Comparison of ENCODE assay signal across 9 cellular contexts in the genomic region with DNA sequence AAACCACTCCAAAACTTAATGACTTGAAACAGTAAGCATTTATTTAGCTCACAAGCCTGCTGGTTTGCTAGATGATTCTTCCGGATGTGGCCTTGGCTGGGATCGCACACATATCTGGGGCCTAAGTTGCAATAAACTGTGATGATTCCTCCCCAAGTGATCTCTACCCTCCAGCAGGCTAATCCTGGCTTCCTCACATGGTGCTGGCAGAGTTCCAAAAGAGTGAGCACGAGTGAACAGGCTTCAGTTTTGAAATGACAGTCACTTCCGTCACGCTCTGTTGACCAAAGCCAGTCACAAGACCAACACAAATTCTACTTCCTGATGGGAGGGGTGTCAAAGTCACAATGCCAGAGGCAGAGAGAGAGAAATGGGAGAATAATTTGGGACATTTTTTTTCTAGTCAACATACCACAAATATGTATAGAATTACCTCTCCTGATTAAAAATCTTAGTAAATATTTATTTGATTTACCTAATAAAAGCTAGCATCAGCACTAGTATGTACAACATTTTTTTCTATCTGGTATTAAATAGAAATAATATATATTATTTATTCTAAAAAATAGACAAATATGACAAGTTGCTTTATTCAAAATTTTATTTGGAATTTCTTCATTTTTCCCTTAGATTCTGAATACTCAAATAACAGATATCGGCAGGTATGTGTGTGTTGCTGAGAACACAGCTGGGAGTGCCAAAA.
DNase-seq lines count a peak whose midpoint lies in the region; ATAC-seq and TF ChIP-seq lines count a peak whose summit lies in the region.
"Had no signal": no experiment of that assay in that cellular context is flagged by ENCODE, and none has a peak within 500 bp of the region (broad histone marks: within the 10 kb centered on the region; RNA-seq: fewer than 3 reads in every experiment).

No MANE protein-coding gene starts in this region.

- no TSS peak for BruUV-seq in PC-9 (replicated peaks; lab: Mats Ljungman, UMichigan)

- CTCF ChIA-PET in activated CD4-positive, alpha-beta memory T cell treated with anti-CD3 and anti-CD28 coated beads for 36 hours (lab: Charles Lee): no interaction called here
- CTCF ChIA-PET in activated CD4-positive, alpha-beta memory T cell treated with anti-CD3 and anti-CD28 coated beads, Interleukin-2, amount 10 ng/mL, durations not matched to agents 7 days and 5 days (lab: Charles Lee): no interaction called here
- CTCF ChIA-PET in HEK293T (lab: Yijun Ruan, JAX) (no interaction called here), PC-9 (lab: Charles Lee) (no interaction called here)

- no peak overlapping the region for H3K4me3 ChIP-seq in PC-9

- H3K4me2 ChIP-seq in PC-9: no peak overlapping the region

- intact Hi-C loops in activated CD4-positive, alpha-beta memory T cell treated with anti-CD3 and anti-CD28 coated beads for 36 hours (cut with micrococcal nuclease): no loop called here
- intact Hi-C loops in PC-9 (cut with micrococcal nuclease; ENCODE audit: unreplicated experiment): no loop called here

- H3K27ac Mint-ChIP-seq in activated CD4-positive, alpha-beta memory T cell treated with anti-CD3 and anti-CD28 coated beads for 36 hours: no peak overlapping the region
- H3K27ac Mint-ChIP-seq in activated CD4-positive, alpha-beta memory T cell treated with anti-CD3 and anti-CD28 coated beads, Interleukin-2, amount 10 ng/mL, durations not matched to agents 7 days and 5 days: no peak overlapping the region
- peak overlapping the region; percentile 82 for H3K27ac Mint-ChIP-seq in memory B cell
- H3K27ac Mint-ChIP-seq: activated naive CD8-positive, alpha-beta T cell treated with anti-CD3 and anti-CD28 coated beads, Interleukin-2, amount 10 ng/mL, durations not matched to agents 7 days and 5 days had no signal

- POLR2A ChIA-PET in activated CD4-positive, alpha-beta memory T cell treated with anti-CD3 and anti-CD28 coated beads for 36 hours (lab: Charles Lee): no interaction called here
- POLR2A ChIA-PET in activated CD4-positive, alpha-beta memory T cell treated with anti-CD3 and anti-CD28 coated beads, Interleukin-2, amount 10 ng/mL, durations not matched to agents 7 days and 5 days (lab: Charles Lee): no interaction called here
- POLR2A ChIA-PET in HEK293T (lab: Yijun Ruan, JAX): no interaction called here
- POLR2A ChIA-PET in PC-9 (lab: Charles Lee; ENCODE audit: unreplicated experiment): no interaction called here

- TF ChIP-seq CTCF in PC-9 (conservative IDR thresholded peaks at IDR 0.05): no peak

- no peaks in the 10 kb centered on the region for H3K9me3 ChIP-seq in PC-9 (ENCODE audit: insufficient read depth, low read depth)

- no peaks in the 10 kb centered on the region for H3F3A ChIP-seq in PC-9 (ENCODE audit: insufficient read depth, low read depth)

- no peaks in the 10 kb centered on the region for H3K36me3 ChIP-seq in PC-9 (ENCODE audit: low read depth)

- no peaks in the 10 kb centered on the region for H3K9me3 Mint-ChIP-seq in activated CD4-positive, alpha-beta memory T cell treated with anti-CD3 and anti-CD28 coated beads for 36 hours
- H3K9me3 Mint-ChIP-seq in activated CD4-positive, alpha-beta memory T cell treated with anti-CD3 and anti-CD28 coated beads, Interleukin-2, amount 10 ng/mL, durations not matched to agents 7 days and 5 days: no peaks in the 10 kb centered on the region
- H3K9me3 Mint-ChIP-seq in memory B cell: no peaks in the 10 kb centered on the region
- H3K9me3 Mint-ChIP-seq: activated naive CD8-positive, alpha-beta T cell treated with anti-CD3 and anti-CD28 coated beads, Interleukin-2, amount 10 ng/mL, durations not matched to agents 7 days and 5 days had no signal

- no peaks in the 10 kb centered on the region for H3K27me3 Mint-ChIP-seq in activated CD4-positive, alpha-beta memory T cell treated with anti-CD3 and anti-CD28 coated beads for 36 hours
- H3K27me3 Mint-ChIP-seq in activated CD4-positive, alpha-beta memory T cell treated with anti-CD3 and anti-CD28 coated beads, Interleukin-2, amount 10 ng/mL, durations not matched to agents 7 days and 5 days: no peaks in the 10 kb centered on the region
- no peaks in the 10 kb centered on the region for H3K27me3 Mint-ChIP-seq in memory B cell
- H3K27me3 Mint-ChIP-seq: activated naive CD8-positive, alpha-beta T cell treated with anti-CD3 and anti-CD28 coated beads, Interleukin-2, amount 10 ng/mL, durations not matched to agents 7 days and 5 days had no signal

- H4K20me1 ChIP-seq in PC-9 (ENCODE audit: insufficient read depth): no peaks in the 10 kb centered on the region

- peaks cover 4% of the 10 kb centered on the region for H3K4me1 Mint-ChIP-seq in activated CD4-positive, alpha-beta memory T cell treated with anti-CD3 and anti-CD28 coated beads for 36 hours (ENCODE audit: low read depth)
- peaks cover 4% of the 10 kb centered on the region for H3K4me1 Mint-ChIP-seq in activated CD4-positive, alpha-beta memory T cell treated with anti-CD3 and anti-CD28 coated beads, Interleukin-2, amount 10 ng/mL, durations not matched to agents 7 days and 5 days
- H3K4me1 Mint-ChIP-seq in memory B cell: peaks cover 32% of the 10 kb centered on the region
- H3K4me1 Mint-ChIP-seq: activated naive CD8-positive, alpha-beta T cell treated with anti-CD3 and anti-CD28 coated beads, Interleukin-2, amount 10 ng/mL, durations not matched to agents 7 days and 5 days had no signal

- no peaks in the 10 kb centered on the region for H3K9me2 ChIP-seq in PC-9 (ENCODE audit: insufficient read depth)

- no peaks in the 10 kb centered on the region for H3K79me2 ChIP-seq in PC-9 (ENCODE audit: low read depth)

- peak; percentile 29 for DNase-seq in activated CD4-positive, alpha-beta memory T cell treated with anti-CD3 and anti-CD28 coated beads for 36 hours
- no peak for DNase-seq in activated CD4-positive, alpha-beta memory T cell treated with anti-CD3 and anti-CD28 coated beads, Interleukin-2, amount 10 ng/mL, durations not matched to agents 7 days and 5 days
- DNase-seq in HEK293T (ENCODE audit: extremely low spot score) (peak; percentile 76), LHCN-M2 (ENCODE audit: low read depth) (peak; percentile 67), PC-9 (peak; percentile 37 to 49), dermis blood vessel endothelial cell (peak; percentile 90), memory B cell (ENCODE audit: low spot score in 2 of 2) (peak; percentile 70 to 84), GOT3 (lab: John Stamatoyannopoulos, UW) (no peak)
- DNase-seq: activated naive CD8-positive, alpha-beta T cell treated with anti-CD3 and anti-CD28 coated beads, Interleukin-2, amount 10 ng/mL, durations not matched to agents 7 days and 5 days had no signal

- no peaks in the 10 kb centered on the region for H3K4me1 ChIP-seq in PC-9 (replicated peaks; ENCODE audit: insufficient read depth)

- no peaks in the 10 kb centered on the region for H3K36me3 Mint-ChIP-seq in activated CD4-positive, alpha-beta memory T cell treated with anti-CD3 and anti-CD28 coated beads for 36 hours
- H3K36me3 Mint-ChIP-seq in activated CD4-positive, alpha-beta memory T cell treated with anti-CD3 and anti-CD28 coated beads, Interleukin-2, amount 10 ng/mL, durations not matched to agents 7 days and 5 days (ENCODE audit: low read depth): no peaks in the 10 kb centered on the region
- no peaks in the 10 kb centered on the region for H3K36me3 Mint-ChIP-seq in memory B cell
- H3K36me3 Mint-ChIP-seq: activated naive CD8-positive, alpha-beta T cell treated with anti-CD3 and anti-CD28 coated beads, Interleukin-2, amount 10 ng/mL, durations not matched to agents 7 days and 5 days had no signal

- peak; percentile 94 for ATAC-seq in memory B cell (ENCODE audit: low read depth)

- H3K27ac ChIP-seq in PC-9: no peak overlapping the region

- no peaks in the 10 kb centered on the region for H3K27me3 ChIP-seq in PC-9 (ENCODE audit: insufficient read depth, low read depth)

- H2AFZ ChIP-seq in PC-9: no peak overlapping the region; the same call in 1 of the 2 replicates

- H3K4me3 Mint-ChIP-seq in activated CD4-positive, alpha-beta memory T cell treated with anti-CD3 and anti-CD28 coated beads for 36 hours: no peak overlapping the region
- no peak overlapping the region for H3K4me3 Mint-ChIP-seq in activated CD4-positive, alpha-beta memory T cell treated with anti-CD3 and anti-CD28 coated beads, Interleukin-2, amount 10 ng/mL, durations not matched to agents 7 days and 5 days
- H3K4me3 Mint-ChIP-seq in memory B cell: peak overlapping the region; percentile 33
- H3K4me3 Mint-ChIP-seq: activated naive CD8-positive, alpha-beta T cell treated with anti-CD3 and anti-CD28 coated beads, Interleukin-2, amount 10 ng/mL, durations not matched to agents 7 days and 5 days had no signal

TF ChIP-seq in HEK293T, 16 proteins besides CTCF, POLR2A, EP300 and RAD21:
- TF ChIP-seq, protein P1, sequence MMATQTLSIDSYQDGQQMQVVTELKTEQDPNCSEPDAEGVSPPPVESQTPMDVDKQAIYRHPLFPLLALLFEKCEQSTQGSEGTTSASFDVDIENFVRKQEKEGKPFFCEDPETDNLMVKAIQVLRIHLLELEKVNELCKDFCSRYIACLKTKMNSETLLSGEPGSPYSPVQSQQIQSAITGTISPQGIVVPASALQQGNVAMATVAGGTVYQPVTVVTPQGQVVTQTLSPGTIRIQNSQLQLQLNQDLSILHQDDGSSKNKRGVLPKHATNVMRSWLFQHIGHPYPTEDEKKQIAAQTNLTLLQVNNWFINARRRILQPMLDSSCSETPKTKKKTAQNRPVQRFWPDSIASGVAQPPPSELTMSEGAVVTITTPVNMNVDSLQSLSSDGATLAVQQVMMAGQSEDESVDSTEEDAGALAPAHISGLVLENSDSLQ (IDR thresholded peaks at IDR 0.05): 0 out of 2 replicates have a peak, but pooled peaks have one; percentile 28
- no peak for TF ChIP-seq FOXK2 (IDR thresholded peaks at IDR 0.05)
- TF ChIP-seq SP1 (IDR thresholded peaks at IDR 0.05): no peak
- TF ChIP-seq SUZ12 (IDR thresholded peaks at IDR 0.05): no peak
- no peak for TF ChIP-seq TARDBP (IDR thresholded peaks at IDR 0.05)
- no peak for TF ChIP-seq BHLHE40 (IDR thresholded peaks at IDR 0.05; ENCODE audit: borderline replicate concordance)
- TF ChIP-seq CTBP1 (IDR thresholded peaks at IDR 0.05; ENCODE audit: borderline replicate concordance): no peak
TF ChIP-seq in HEK293T: peak in this region for 1.

Comparison
In these comparisons a context has a peak if more than half of its experiments do, and no peak if none do; other contexts are left out.
1. DNase-seq: peak in activated CD4-positive, alpha-beta memory T cell treated with anti-CD3 and anti-CD28 coated beads for 36 hours (single experiment), HEK293T (single experiment), LHCN-M2 (single experiment), PC-9 (2 of 2), dermis blood vessel endothelial cell (single experiment) and memory B cell (2 of 2); none in activated CD4-positive, alpha-beta memory T cell treated with anti-CD3 and anti-CD28 coated beads, Interleukin-2, amount 10 ng/mL, durations not matched to agents 7 days and 5 days (single experiment) and GOT3 (single experiment).